Comparison of ENCODE assay signal across 17 cellular contexts in the genomic region with DNA sequence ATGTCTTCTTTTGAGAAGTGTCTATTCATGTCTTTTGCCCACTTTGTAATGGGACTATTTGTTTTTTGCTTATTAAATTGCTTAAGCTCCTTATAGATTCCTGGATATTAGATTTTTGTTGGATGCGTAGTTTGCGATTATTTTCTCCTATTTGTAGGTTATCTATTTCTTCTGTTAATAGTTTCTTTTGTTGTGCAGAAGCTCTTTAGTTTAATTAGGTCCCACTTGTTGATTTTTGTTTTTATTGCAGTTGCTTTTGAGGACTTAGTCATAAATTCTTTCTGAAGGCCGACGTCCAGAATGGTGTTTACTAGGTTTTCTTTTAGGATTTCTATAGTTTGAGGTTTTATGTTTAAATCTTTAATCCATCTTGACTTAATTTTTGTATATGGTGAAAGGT.
DNase-seq lines count a peak whose midpoint lies in the region; ATAC-seq and TF ChIP-seq lines count a peak whose summit lies in the region.
"Had no signal": no experiment of that assay in that cellular context is flagged by ENCODE, and none has a peak within 500 bp of the region (broad histone marks: within the 10 kb centered on the region; RNA-seq: fewer than 3 reads in every experiment).

No MANE protein-coding gene starts in this region.

- no peaks in the 10 kb centered on the region for H3K9me3 ChIP-seq in PC-3 (ENCODE audit: low read length)
- H3K9me3 ChIP-seq: BLaER1, Caco-2 had no signal

- H3K4me3 Mint-ChIP-seq in natural killer cell treated with Interleukin-12 subunit alpha and Interleukin-12 subunit beta and Interleukin-15 and Interleukin-18, amount 100 ng/mL, for 72 hours: peak overlapping the region; percentile 16
- H3K4me3 Mint-ChIP-seq in natural killer cell: no peak overlapping the region
- H3K4me3 Mint-ChIP-seq: B cell; CD4-positive, CD25-positive, alpha-beta regulatory T cell; CD8-positive, alpha-beta T cell had no signal

- intact Hi-C loops in natural killer cell (cut with micrococcal nuclease) (loop anchor here (2.0 kb wide), 1 partner anchor 184 kb away; no protein-coding TSS in a partner anchor), PC-3 (cut with micrococcal nuclease) (loop anchor here (1.0 to 10.0 kb wide), 4 partner anchors 22 to 456 kb away; partner anchors contain the start of gene PSMA6)

- ATAC-seq in natural killer cell treated with Interleukin-12 subunit alpha and Interleukin-12 subunit beta and Interleukin-15 and Interleukin-18, amount 100 ng/mL, for 72 hours: no peak
- ATAC-seq in natural killer cell (no peak), PC-3 (peak; percentile 62), HG03135 (IDR thresholded peaks at IDR 0.05; ENCODE audit: unreplicated experiment) (no peak)

- CTCF ChIA-PET in PC-3 (lab: Charles Lee): interaction anchor here (0.8 to 1.5 kb wide), 5 partner anchors 14 to 193 kb away, joined by 3 to 9 read pairs (median 4); no protein-coding TSS in a partner anchor

- POLR2A ChIA-PET in PC-3 (lab: Charles Lee; ENCODE audit: unreplicated experiment): interaction anchor here (0.6 to 1.0 kb wide), 5 partner anchors 32 to 786 kb away, joined by 3 to 6 read pairs (median 3); partner anchors contain the start of gene PSMA6

- no TSS peak for BruUV-seq in PC-3 (replicated peaks; lab: Mats Ljungman, UMichigan)

- H3K4me3 ChIP-seq in PC-3 (ENCODE audit: low read length) (no peak overlapping the region), fibroblast of villous mesenchyme (ENCODE audit: low read depth, low read length) (no peak overlapping the region)
- H3K4me3 ChIP-seq: BLaER1, GM12878, GM23248 had no signal

- H3K4me1 Mint-ChIP-seq in natural killer cell treated with Interleukin-12 subunit alpha and Interleukin-12 subunit beta and Interleukin-15 and Interleukin-18, amount 100 ng/mL, for 72 hours (ENCODE audit: low read depth in 2 of 2): peaks cover 47 to 51% of the 10 kb centered on the region in 2 donors
- peaks cover 22 to 25% of the 10 kb centered on the region in 2 donors for H3K4me1 Mint-ChIP-seq in natural killer cell
- H3K4me1 Mint-ChIP-seq: B cell had no signal

- H3K9ac ChIP-seq in PC-3 (ENCODE audit: low read length): no peak overlapping the region
- H3K9ac ChIP-seq: BLaER1, GM23248 had no signal

- H3K36me3 Mint-ChIP-seq in natural killer cell treated with Interleukin-12 subunit alpha and Interleukin-12 subunit beta and Interleukin-15 and Interleukin-18, amount 100 ng/mL, for 72 hours: peaks cover 4% of the 10 kb centered on the region
- no peaks in the 10 kb centered on the region for H3K36me3 Mint-ChIP-seq in natural killer cell

- no peaks in the 10 kb centered on the region for H3K27me3 ChIP-seq in PC-3 (ENCODE audit: low read length)
- H3K27me3 ChIP-seq: BLaER1 had no signal

- H3K27ac ChIP-seq in PC-3 (ENCODE audit: low read length): no peak overlapping the region
- H3K27ac ChIP-seq: BLaER1, GM23248 had no signal

- TF ChIP-seq CTCF in natural killer cell (IDR thresholded peaks at IDR 0.05): no peak
- TF ChIP-seq CTCF in PC-3 (conservative IDR thresholded peaks at IDR 0.05; ENCODE audit: low read depth, low read length): no peak
- no peak for TF ChIP-seq CTCF in fibroblast of villous mesenchyme (IDR thresholded peaks at IDR 0.05; ENCODE audit: insufficient read depth, low read depth, low read length)

- no peaks in the 10 kb centered on the region for H4K20me1 ChIP-seq in PC-3 (ENCODE audit: low read length)
- H4K20me1 ChIP-seq: BLaER1 had no signal

- no peaks in the 10 kb centered on the region for H3K79me2 ChIP-seq in PC-3 (ENCODE audit: low read length)

- no peaks in the 10 kb centered on the region for H3K27me3 Mint-ChIP-seq in natural killer cell treated with Interleukin-12 subunit alpha and Interleukin-12 subunit beta and Interleukin-15 and Interleukin-18, amount 100 ng/mL, for 72 hours
- H3K27me3 Mint-ChIP-seq in natural killer cell (ENCODE audit: low read depth in 2 of 2): no peaks in the 10 kb centered on the region
- H3K27me3 Mint-ChIP-seq: B cell; CD4-positive, CD25-positive, alpha-beta regulatory T cell had no signal

- no peak for DNase-seq in natural killer cell treated with Interleukin-12 subunit alpha and Interleukin-12 subunit beta and Interleukin-15 and Interleukin-18, amount 100 ng/mL, for 72 hours (ENCODE audit: low spot score)
- DNase-seq in natural killer cell: no peak
- peak; percentile 15 for DNase-seq in PC-3
- peak; percentile 16 for DNase-seq in fibroblast of villous mesenchyme (ENCODE audit: low read depth)
- DNase-seq in ureter (ENCODE audit: low spot score): no peak
- DNase-seq: Caco-2; CD8-positive, alpha-beta T cell; DMS153; EL; GDM1; GM23248; HCEC 1CT had no signal

- no peaks in the 10 kb centered on the region for H3K9me2 ChIP-seq in PC-3 (replicated peaks; ENCODE audit: low read length)

- H3K27ac Mint-ChIP-seq in natural killer cell treated with Interleukin-12 subunit alpha and Interleukin-12 subunit beta and Interleukin-15 and Interleukin-18, amount 100 ng/mL, for 72 hours: peak overlapping the region; percentile 78 to 92
- peak overlapping the region in 1 of 2 donors; percentile 77 for H3K27ac Mint-ChIP-seq in natural killer cell
- H3K27ac Mint-ChIP-seq: B cell; CD4-positive, CD25-positive, alpha-beta regulatory T cell; CD8-positive, alpha-beta T cell had no signal

- no peaks in the 10 kb centered on the region for H3K9me3 Mint-ChIP-seq in natural killer cell treated with Interleukin-12 subunit alpha and Interleukin-12 subunit beta and Interleukin-15 and Interleukin-18, amount 100 ng/mL, for 72 hours
- no peaks in the 10 kb centered on the region for H3K9me3 Mint-ChIP-seq in natural killer cell
- H3K9me3 Mint-ChIP-seq: CD4-positive, CD25-positive, alpha-beta regulatory T cell; CD8-positive, alpha-beta T cell had no signal

- H3K4me2 ChIP-seq in PC-3 (ENCODE audit: low read length): 0 out of 2 replicates have a peak overlapping the region, but pooled peaks have one; percentile 14

- no peaks in the 10 kb centered on the region for H3K36me3 ChIP-seq in PC-3 (ENCODE audit: low read depth, low read length)
- H3K36me3 ChIP-seq: BLaER1 had no signal

- H3F3A ChIP-seq in PC-3 (ENCODE audit: low read length, unreplicated experiment): no peaks in the 10 kb centered on the region

- H3K4me1 ChIP-seq in PC-3 (ENCODE audit: insufficient read depth, low read length): no peaks in the 10 kb centered on the region
- H3K4me1 ChIP-seq: Caco-2 had no signal

- no peak overlapping the region for H2AFZ ChIP-seq in PC-3 (ENCODE audit: low read length)
- H2AFZ ChIP-seq: GM23248 had no signal

Comparison
In these comparisons a context has a peak if more than half of its experiments do, and no peak if none do; other contexts are left out.
1. DNase-seq: peak in PC-3 (single experiment) and fibroblast of villous mesenchyme (single experiment); none in natural killer cell treated with Interleukin-12 subunit alpha and Interleukin-12 subunit beta and Interleukin-15 and Interleukin-18, amount 100 ng/mL, for 72 hours (single experiment), natural killer cell (single experiment) and ureter (single experiment).